In the genomic region with DNA sequence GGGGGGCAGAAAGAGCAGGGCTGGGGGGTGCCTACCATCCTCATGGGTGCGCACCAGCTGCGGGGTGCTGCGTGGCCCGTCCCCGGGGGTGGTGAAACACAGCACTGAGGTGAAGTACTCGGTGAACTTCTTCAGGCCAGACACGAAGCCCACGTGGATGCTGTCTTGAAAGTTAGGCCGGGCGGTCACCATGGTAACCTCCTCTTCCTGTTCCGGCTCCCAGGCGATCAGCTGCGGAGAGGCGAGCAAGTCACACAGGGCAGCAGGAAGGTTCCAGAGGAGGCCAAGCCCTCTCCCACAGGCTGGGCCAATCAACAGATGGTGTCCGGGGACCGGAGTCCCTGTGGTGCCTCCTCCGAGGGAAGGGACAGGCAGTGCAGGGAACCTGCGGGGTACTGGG, we compare ENCODE assay signal across 11 cellular contexts.
A peak's percentile ranks its signal among the peaks of the same experiment; 100 is the strongest.
DNase-seq lines count a peak whose midpoint lies in the region; ATAC-seq and TF ChIP-seq lines count a peak whose summit lies in the region.
"Had no signal": no experiment of that assay in that cellular context is flagged by ENCODE, and none has a peak within 500 bp of the region (broad histone marks: within the 10 kb centered on the region; RNA-seq: fewer than 3 reads in every experiment).

No MANE protein-coding gene starts in this region.

- POLR2A ChIA-PET in activated CD4-positive, alpha-beta T cell treated with anti-CD3 and anti-CD28 coated beads for 36 hours (lab: Charles Lee), result no interaction called here

- BruUV-seq in Calu3 (replicated peaks; lab: Mats Ljungman, UMichigan), result no TSS peak

- H3K4me1 Mint-ChIP-seq in activated CD4-positive, alpha-beta T cell treated with anti-CD3 and anti-CD28 coated beads for 36 hours, result no peaks in the 10 kb centered on the region
- H3K4me1 Mint-ChIP-seq in Calu3 (ENCODE audit: low read depth, unreplicated experiment), result no peaks in the 10 kb centered on the region
- no peaks in the 10 kb centered on the region for H3K4me1 Mint-ChIP-seq in HFFc6 (ENCODE audit: low read depth)
- H3K4me1 Mint-ChIP-seq: brain had no signal

- H3K36me3 Mint-ChIP-seq in activated CD4-positive, alpha-beta T cell treated with anti-CD3 and anti-CD28 coated beads for 36 hours (ENCODE audit: low read depth), result no peaks in the 10 kb centered on the region
- no peaks in the 10 kb centered on the region for H3K36me3 Mint-ChIP-seq in Calu3 (ENCODE audit: insufficient read depth, unreplicated experiment)
- no peaks in the 10 kb centered on the region for H3K36me3 Mint-ChIP-seq in HFFc6 (ENCODE audit: low read depth)

- no peaks in the 10 kb centered on the region for H3K27me3 Mint-ChIP-seq in activated CD4-positive, alpha-beta T cell treated with anti-CD3 and anti-CD28 coated beads for 36 hours
- H3K27me3 Mint-ChIP-seq in Calu3 (ENCODE audit: unreplicated experiment) (peaks cover 60% of the 10 kb centered on the region), HFFc6 (ENCODE audit: insufficient read depth) (peaks cover 20% of the 10 kb centered on the region)

- no peaks in the 10 kb centered on the region for H3K9me3 Mint-ChIP-seq in activated CD4-positive, alpha-beta T cell treated with anti-CD3 and anti-CD28 coated beads for 36 hours (ENCODE audit: low read depth)
- H3K9me3 Mint-ChIP-seq in Calu3 (ENCODE audit: low read depth, unreplicated experiment) (no peaks in the 10 kb centered on the region), HFFc6 (no peaks in the 10 kb centered on the region)
- H3K9me3 Mint-ChIP-seq: brain had no signal

- H3K27ac Mint-ChIP-seq in activated CD4-positive, alpha-beta T cell treated with anti-CD3 and anti-CD28 coated beads for 36 hours, result no peak overlapping the region
- H3K27ac Mint-ChIP-seq in Calu3 (ENCODE audit: unreplicated experiment) (no peak overlapping the region), HFFc6 (no peak overlapping the region)

- no peak for ATAC-seq in activated CD4-positive, alpha-beta T cell treated with anti-CD3 and anti-CD28 coated beads for 36 hours

- CTCF ChIA-PET in activated CD4-positive, alpha-beta T cell treated with anti-CD3 and anti-CD28 coated beads for 36 hours (lab: Charles Lee), result interaction anchor here (0.5 kb wide), 1 partner anchor 580 kb away, joined by 3 read pairs; no protein-coding TSS in a partner anchor
- CTCF ChIA-PET in Calu3 (lab: Charles Lee), result interaction anchor here (0.6 kb wide), 1 partner anchor 780 kb away, joined by 3 read pairs; no protein-coding TSS in a partner anchor

- no peak overlapping the region for H3K4me3 Mint-ChIP-seq in activated CD4-positive, alpha-beta T cell treated with anti-CD3 and anti-CD28 coated beads for 36 hours
- H3K4me3 Mint-ChIP-seq in Calu3 (ENCODE audit: low read depth, unreplicated experiment), result no peak overlapping the region
- H3K4me3 Mint-ChIP-seq in HFFc6, result no peak overlapping the region
- H3K4me3 Mint-ChIP-seq: brain had no signal

- peak; percentile 32 for DNase-seq in activated CD4-positive, alpha-beta T cell treated with anti-CD3 and anti-CD28 coated beads for 36 hours
- DNase-seq in activated CD4-positive, alpha-beta T cell treated with anti-CD3 and anti-CD28 coated beads, Interleukin-2, amount 50 U/mL, for 48 hours, result no peak
- DNase-seq in UCSD-AML1 (lab: John Stamatoyannopoulos, UW; ENCODE audit: unreplicated experiment) (peak; percentile 55), head of caudate nucleus (peak; percentile 27 to 81 (median 62)), retina (peak; percentile 49), Calu3 (no peak), HFFc6 (no peak)
- DNase-seq in activated CD4-positive, CD25-positive, alpha-beta regulatory T cell (lab: John Stamatoyannopoulos, UW), result no peak
- DNase-seq: NCI-H1417 treated with DMSO at 0.1 percent for 48 hours, T-helper 9 cell had no signal

- TF ChIP-seq CTCF in Calu3 (IDR thresholded peaks at IDR 0.05; ENCODE audit: unreplicated experiment) (no peak), HFFc6 (IDR thresholded peaks at IDR 0.05) (no peak)

- intact Hi-C loops in activated CD4-positive, alpha-beta T cell treated with anti-CD3 and anti-CD28 coated beads for 36 hours (cut with DNase I, micrococcal nuclease), result no loop called here
- intact Hi-C loops in head of caudate nucleus (cut with DNase I), result no loop called here
- intact Hi-C loops in Calu3 (cut with micrococcal nuclease; ENCODE audit: unreplicated experiment), result no loop called here

Comparison
In these comparisons a context has a peak if more than half of its experiments do, and no peak if none do; other contexts are left out.
1. DNase-seq: peak in activated CD4-positive, alpha-beta T cell treated with anti-CD3 and anti-CD28 coated beads for 36 hours (single experiment), UCSD-AML1 (single experiment), head of caudate nucleus (42 of 42) and retina (single experiment); none in activated CD4-positive, alpha-beta T cell treated with anti-CD3 and anti-CD28 coated beads, Interleukin-2, amount 50 U/mL, for 48 hours (0 of 2), Calu3 (single experiment), HFFc6 (single experiment) and activated CD4-positive, CD25-positive, alpha-beta regulatory T cell (0 of 4).